In the genomic region with DNA sequence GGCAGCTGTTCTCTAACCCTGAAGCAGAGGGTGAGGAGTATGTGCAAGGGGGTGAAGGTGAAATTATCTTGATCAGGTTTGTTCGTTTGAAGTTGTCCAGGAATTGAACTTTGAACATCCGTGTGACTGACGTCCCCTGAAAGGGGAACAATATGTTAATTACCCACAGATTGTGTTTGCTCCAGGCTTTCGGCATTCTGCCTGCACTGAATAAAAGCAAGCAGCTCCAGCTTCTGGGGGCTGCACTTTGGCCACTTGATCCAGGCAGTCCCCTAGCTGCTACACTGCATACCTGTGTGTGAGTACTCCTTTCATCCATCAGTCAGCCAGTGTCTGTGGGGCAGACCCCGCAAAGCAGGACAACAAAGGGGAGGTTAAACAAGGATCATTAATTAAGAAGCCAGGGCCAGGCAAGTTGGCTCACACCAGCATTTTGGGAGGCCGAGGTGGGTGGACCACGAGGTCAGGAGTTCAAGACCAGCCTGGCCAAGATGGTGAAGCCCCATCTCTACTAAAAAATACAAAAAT, we compare ENCODE assay signal across 1 cellular context.
TF ChIP-seq lines count a peak whose summit lies in the region.

No MANE protein-coding gene starts in this region.

TF ChIP-seq in H1, 55 proteins besides CTCF, POLR2A, EP300 and RAD21:
- TF ChIP-seq BACH1 (IDR thresholded peaks at IDR 0.05; ENCODE audit: low read length) (no peak), JUND (IDR thresholded peaks at IDR 0.05; ENCODE audit: low read length) (no peak), POLR2AphosphoS5 (IDR thresholded peaks at IDR 0.05; ENCODE audit: low read depth, low read length) (no peak), RBBP5 (IDR thresholded peaks at IDR 0.05; ENCODE audit: borderline replicate concordance, low read depth, low read length) (no peak), CREB1 (IDR thresholded peaks at IDR 0.05) (no peak), CEBPB (IDR thresholded peaks at IDR 0.05; ENCODE audit: low read depth, low read length) (no peak), SAP30 (IDR thresholded peaks at IDR 0.05; ENCODE audit: insufficient read depth, insufficient replicate concordance, low read length) (no peak), CBX5 (IDR thresholded peaks at IDR 0.05; ENCODE audit: low read depth, low read length) (no peak)
TF ChIP-seq in H1: peak in this region for 0.
